Comparison of ENCODE assay signal across 14 cellular contexts in genomic region chr2:12534646-12535263, GRCh38.
A peak's percentile ranks its signal among the peaks of the same experiment; 100 is the strongest.
DNase-seq lines count a peak whose midpoint lies in the region; ATAC-seq, FAIRE-seq and TF ChIP-seq lines count a peak whose summit lies in the region.
"Had no signal": no experiment of that assay in that cellular context is flagged by ENCODE, and none has a peak within 500 bp of the region (broad histone marks: within the 10 kb centered on the region; RNA-seq: fewer than 3 reads in every experiment).

No MANE protein-coding gene starts in this region.

- H3K9ac ChIP-seq in astrocyte (ENCODE audit: low read length) = peak overlapping the region; percentile 77

- FAIRE-seq in astrocyte (lab: Jason Lieb, UNC) (peak; percentile 91), urothelium cell line (lab: Jason Lieb, UNC) (peak; percentile 9)
- FAIRE-seq: TTC549 had no signal

- H3K27me3 ChIP-seq in astrocyte (ENCODE audit: insufficient read depth, low read length) (no peaks in the 10 kb centered on the region), thyroid gland (no peaks in the 10 kb centered on the region)
- H3K27me3 ChIP-seq: BE2C had no signal

- no peaks in the 10 kb centered on the region for H3K9me3 Mint-ChIP-seq in activated naive CD8-positive, alpha-beta T cell treated with anti-CD3 and anti-CD28 coated beads, Interleukin-2, amount 10 ng/mL, durations not matched to agents 7 days and 5 days
- H3K9me3 Mint-ChIP-seq in activated naive CD8-positive, alpha-beta T cell treated with anti-CD3 and anti-CD28 coated beads for 36 hours = no peaks in the 10 kb centered on the region
- no peaks in the 10 kb centered on the region for H3K9me3 Mint-ChIP-seq in astrocyte (ENCODE audit: unreplicated experiment)

- peak overlapping the region; percentile 27 for H3K4me3 ChIP-seq in astrocyte (ENCODE audit: insufficient read depth, low read depth, low read length)
- no peak overlapping the region for H3K4me3 ChIP-seq in thyroid gland (replicated peaks in 1 of 3)

- peak overlapping the region; percentile 16 for H2AFZ ChIP-seq in astrocyte (ENCODE audit: low read depth, low read length)

- 70 to 76% methylated on average over 3 of the region's 3 CpGs for WGBS in thyroid gland, 2 donors

- POLR2A ChIA-PET in activated naive CD8-positive, alpha-beta T cell treated with anti-CD3 and anti-CD28 coated beads, Interleukin-2, amount 10 ng/mL, durations not matched to agents 7 days and 5 days (lab: Charles Lee) = interaction anchor here (0.6 kb wide), 1 partner anchor 30 kb away, joined by 3 read pairs; no protein-coding TSS in a partner anchor

- H3K79me2 ChIP-seq in astrocyte (ENCODE audit: insufficient read depth, low read length) = no peaks in the 10 kb centered on the region

- H4K20me1 ChIP-seq in astrocyte (ENCODE audit: insufficient read depth, low read length) = no peaks in the 10 kb centered on the region

- H3K4me1 ChIP-seq in astrocyte (ENCODE audit: insufficient read depth, low read length) = peaks cover 26% of the 10 kb centered on the region
- peaks cover 14 to 19% of the 10 kb centered on the region in 2 donors for H3K4me1 ChIP-seq in thyroid gland

- H3K27ac ChIP-seq in astrocyte (ENCODE audit: low read depth, low read length) = peak overlapping the region; percentile 94
- H3K27ac ChIP-seq in thyroid gland = no peak overlapping the region

- no peak for TF ChIP-seq POLR2A in thyroid gland (IDR thresholded peaks at IDR 0.05)

- no peak for ATAC-seq in activated naive CD8-positive, alpha-beta T cell treated with anti-CD3 and anti-CD28 coated beads, Interleukin-2, amount 10 ng/mL, durations not matched to agents 7 days and 5 days (ENCODE audit: low read depth)
- ATAC-seq: stimulated activated naive CD8-positive, alpha-beta T cell treated with anti-CD3 and anti-CD28 coated beads, Interleukin-15, Interleukin-2, amounts not matched to agents 100 U/mL and 50 U/mL, for 24 hours had no signal

- peak overlapping the region; percentile 78 for H3K4me2 ChIP-seq in astrocyte (ENCODE audit: low read length)

- H3K36me3 ChIP-seq in astrocyte (ENCODE audit: insufficient read depth, low read length) (no peaks in the 10 kb centered on the region), thyroid gland (no peaks in the 10 kb centered on the region)
- H3K36me3 ChIP-seq: BE2C had no signal

- TF ChIP-seq CTCF in astrocyte (IDR thresholded peaks at IDR 0.05; ENCODE audit: insufficient read depth, low read depth, low read length) = no peak
- no peak for TF ChIP-seq CTCF in thyroid gland (IDR thresholded peaks at IDR 0.05)

- H3K9me3 ChIP-seq in astrocyte (ENCODE audit: insufficient read depth, low read depth, low read length) (no peaks in the 10 kb centered on the region), thyroid gland (no peaks in the 10 kb centered on the region)
- H3K9me3 ChIP-seq: BE2C had no signal

- H3K36me3 Mint-ChIP-seq in activated naive CD8-positive, alpha-beta T cell treated with anti-CD3 and anti-CD28 coated beads, Interleukin-2, amount 10 ng/mL, durations not matched to agents 7 days and 5 days = no peaks in the 10 kb centered on the region
- H3K36me3 Mint-ChIP-seq in activated naive CD8-positive, alpha-beta T cell treated with anti-CD3 and anti-CD28 coated beads for 36 hours = no peaks in the 10 kb centered on the region
- H3K36me3 Mint-ChIP-seq in astrocyte (ENCODE audit: low read depth, unreplicated experiment) = no peaks in the 10 kb centered on the region

- H3K27ac Mint-ChIP-seq in activated naive CD8-positive, alpha-beta T cell treated with anti-CD3 and anti-CD28 coated beads, Interleukin-2, amount 10 ng/mL, durations not matched to agents 7 days and 5 days = peak overlapping the region; percentile 9
- no peak overlapping the region for H3K27ac Mint-ChIP-seq in activated naive CD8-positive, alpha-beta T cell treated with anti-CD3 and anti-CD28 coated beads for 36 hours
- peak overlapping the region; percentile 94 for H3K27ac Mint-ChIP-seq in astrocyte (ENCODE audit: unreplicated experiment)

- H3K27me3 Mint-ChIP-seq in activated naive CD8-positive, alpha-beta T cell treated with anti-CD3 and anti-CD28 coated beads, Interleukin-2, amount 10 ng/mL, durations not matched to agents 7 days and 5 days = peaks cover 3% of the 10 kb centered on the region
- no peaks in the 10 kb centered on the region for H3K27me3 Mint-ChIP-seq in activated naive CD8-positive, alpha-beta T cell treated with anti-CD3 and anti-CD28 coated beads for 36 hours
- no peaks in the 10 kb centered on the region for H3K27me3 Mint-ChIP-seq in astrocyte (ENCODE audit: low read depth, unreplicated experiment)

- intact Hi-C loops in thyroid gland (cut with DNase I) = no loop called here

- peaks cover 10% of the 10 kb centered on the region for H3K4me1 Mint-ChIP-seq in activated naive CD8-positive, alpha-beta T cell treated with anti-CD3 and anti-CD28 coated beads, Interleukin-2, amount 10 ng/mL, durations not matched to agents 7 days and 5 days
- peaks cover 23% of the 10 kb centered on the region for H3K4me1 Mint-ChIP-seq in activated naive CD8-positive, alpha-beta T cell treated with anti-CD3 and anti-CD28 coated beads for 36 hours
- H3K4me1 Mint-ChIP-seq in astrocyte (ENCODE audit: low read depth, unreplicated experiment) = peaks cover 33% of the 10 kb centered on the region

- no peak for DNase-seq in activated naive CD8-positive, alpha-beta T cell treated with anti-CD3 and anti-CD28 coated beads, Interleukin-2, amount 10 ng/mL, durations not matched to agents 7 days and 5 days
- no peak for DNase-seq in activated naive CD8-positive, alpha-beta T cell treated with anti-CD3 and anti-CD28 coated beads for 36 hours
- peak; percentile 97 for DNase-seq in astrocyte (ENCODE audit: low read depth)
- peak; percentile 97 for DNase-seq in iris pigment epithelial cell (ENCODE audit: low read depth)
- peak; percentile 75 for DNase-seq in urothelium cell line (ENCODE audit: low spot score)
- no peak for DNase-seq in thyroid gland
- no peak for DNase-seq in HUDEP-2 (lab: John Stamatoyannopoulos, UW; ENCODE audit: unreplicated experiment in 76 of 76)
- no peak for DNase-seq in NCI-H1092 treated with DMSO at 0.1 percent for 48 hours (lab: John Stamatoyannopoulos, UW)
- DNase-seq: activated naive CD4-positive, alpha-beta T cell; BE2C; glutamatergic neuron; NCI-H187 treated with DMSO at 0.1 percent for 48 hours; stimulated activated naive CD8-positive, alpha-beta T cell treated with anti-CD3 and anti-CD28 coated beads, Interleukin-15, Interleukin-2, amounts not matched to agents 100 U/mL and 50 U/mL, for 24 hours had no signal

- H3K4me3 Mint-ChIP-seq in activated naive CD8-positive, alpha-beta T cell treated with anti-CD3 and anti-CD28 coated beads, Interleukin-2, amount 10 ng/mL, durations not matched to agents 7 days and 5 days = peak overlapping the region; percentile 33
- no peak overlapping the region for H3K4me3 Mint-ChIP-seq in activated naive CD8-positive, alpha-beta T cell treated with anti-CD3 and anti-CD28 coated beads for 36 hours
- no peak overlapping the region for H3K4me3 Mint-ChIP-seq in astrocyte (ENCODE audit: unreplicated experiment)

Comparison
In these comparisons a context has a peak if more than half of its experiments do, and no peak if none do; other contexts are left out.
1. DNase-seq: peak in astrocyte (single experiment), iris pigment epithelial cell (single experiment) and urothelium cell line (single experiment); none in activated naive CD8-positive, alpha-beta T cell treated with anti-CD3 and anti-CD28 coated beads, Interleukin-2, amount 10 ng/mL, durations not matched to agents 7 days and 5 days (single experiment), activated naive CD8-positive, alpha-beta T cell treated with anti-CD3 and anti-CD28 coated beads for 36 hours (single experiment), thyroid gland (0 of 2), HUDEP-2 (0 of 76) and NCI-H1092 treated with DMSO at 0.1 percent for 48 hours (single experiment).